In the genomic region with DNA sequence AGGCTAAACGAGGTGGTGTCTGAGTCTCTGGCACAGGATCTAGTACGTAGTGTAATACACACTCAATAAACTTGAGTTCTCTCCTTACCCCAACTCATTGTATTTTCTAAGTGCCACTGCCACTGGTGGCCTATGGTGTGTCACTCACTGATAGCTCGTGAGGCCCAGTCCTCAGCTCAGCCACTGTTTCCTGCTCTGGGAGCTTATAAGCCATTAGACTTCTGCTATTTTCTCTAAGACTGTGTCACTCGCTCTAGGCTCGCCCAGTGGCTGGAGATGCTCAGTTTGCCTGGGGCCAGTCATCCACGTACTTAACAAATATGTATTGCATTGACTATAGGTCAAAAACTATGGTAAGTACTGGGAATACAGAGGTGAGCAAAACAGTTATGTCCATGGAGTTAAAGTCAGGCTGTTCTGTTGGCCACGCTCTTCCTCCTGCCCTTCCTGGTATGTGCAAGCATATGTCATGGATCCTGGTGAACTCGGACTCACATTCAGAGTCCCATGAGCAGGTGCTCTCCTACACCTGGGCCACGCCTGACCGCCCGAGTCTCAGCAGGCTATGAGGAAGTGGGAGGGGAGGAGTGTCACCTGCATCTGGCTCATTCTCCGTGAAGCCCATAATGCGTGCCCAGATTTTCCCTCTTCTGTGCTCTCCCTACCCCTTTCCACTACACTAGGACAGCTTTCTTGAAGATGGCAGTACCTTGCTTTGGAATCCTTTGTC, we compare ENCODE assay signal across 13 cellular contexts. TPM values are rescaled to one million over a fixed set of nuclear protein-coding genes. Genes with fewer than 3 reads are reported as not detected.
A peak's percentile ranks its signal among the peaks of the same experiment; 100 is the strongest.
DNase-seq lines count a peak whose midpoint lies in the region; ATAC-seq and TF ChIP-seq lines count a peak whose summit lies in the region.
"Had no signal": no experiment of that assay in that cellular context is flagged by ENCODE, and none has a peak within 500 bp of the region (broad histone marks: within the 10 kb centered on the region; RNA-seq: fewer than 3 reads in every experiment).

No MANE protein-coding gene starts in this region.

- no peak for TF ChIP-seq CTCF in brain (conservative IDR thresholded peaks at IDR 0.05)

- no peaks in the 10 kb centered on the region for H3K27me3 Mint-ChIP-seq in activated T-cell treated with anti-CD3 and anti-CD28 coated beads, Interleukin-2, amount 50 U/mL, for 72 hours (ENCODE audit: low read depth)
- no peaks in the 10 kb centered on the region for H3K27me3 Mint-ChIP-seq in brain
- H3K27me3 Mint-ChIP-seq in stimulated activated naive B cell treated with anti-CD40 and anti-IgM and Interleukin-4, amounts not matched to agents 10 μg/mL and 1 μg/mL and 100 μg/mL, for 72 hours = no peaks in the 10 kb centered on the region

- H3K36me3 Mint-ChIP-seq in activated T-cell treated with anti-CD3 and anti-CD28 coated beads, Interleukin-2, amount 50 U/mL, for 72 hours (ENCODE audit: insufficient read depth in 2 of 2) = peaks cover 0 to 10% of the 10 kb centered on the region in 2 donors
- H3K36me3 Mint-ChIP-seq in brain = no peaks in the 10 kb centered on the region
- peaks cover 41 to 55% of the 10 kb centered on the region in 2 donors for H3K36me3 Mint-ChIP-seq in stimulated activated naive B cell treated with anti-CD40 and anti-IgM and Interleukin-4, amounts not matched to agents 10 μg/mL and 1 μg/mL and 100 μg/mL, for 72 hours

- ATAC-seq in activated T-cell treated with anti-CD3 and anti-CD28 coated beads, Interleukin-2, amount 50 U/mL, for 72 hours (replicated peaks in 1 of 2) = no peak
- ATAC-seq in stimulated activated naive B cell treated with anti-CD40 and anti-IgM and Interleukin-4, amounts not matched to agents 10 μg/mL and 1 μg/mL and 100 μg/mL, for 72 hours (replicated peaks) = peak; percentile 73 to 79
- no peak for ATAC-seq in HG02938 (IDR thresholded peaks at IDR 0.05; ENCODE audit: unreplicated experiment)
- no peak for ATAC-seq in HG03439 (IDR thresholded peaks at IDR 0.05; ENCODE audit: unreplicated experiment)
- ATAC-seq: heart left ventricle had no signal

- H3K4me3 Mint-ChIP-seq in activated T-cell treated with anti-CD3 and anti-CD28 coated beads, Interleukin-2, amount 50 U/mL, for 72 hours = no peak overlapping the region
- no peak overlapping the region for H3K4me3 Mint-ChIP-seq in brain
- no peak overlapping the region for H3K4me3 Mint-ChIP-seq in stimulated activated naive B cell treated with anti-CD40 and anti-IgM and Interleukin-4, amounts not matched to agents 10 μg/mL and 1 μg/mL and 100 μg/mL, for 72 hours

- H3K9me3 Mint-ChIP-seq in activated T-cell treated with anti-CD3 and anti-CD28 coated beads, Interleukin-2, amount 50 U/mL, for 72 hours = no peaks in the 10 kb centered on the region
- H3K9me3 Mint-ChIP-seq in brain = no peaks in the 10 kb centered on the region
- H3K9me3 Mint-ChIP-seq in stimulated activated naive B cell treated with anti-CD40 and anti-IgM and Interleukin-4, amounts not matched to agents 10 μg/mL and 1 μg/mL and 100 μg/mL, for 72 hours = no peaks in the 10 kb centered on the region

- DNase-seq in activated T-cell treated with anti-CD3 and anti-CD28 coated beads, Interleukin-2, amount 50 U/mL, for 72 hours = no peak
- no peak for DNase-seq in activated T-cell treated with anti-CD3 and anti-CD28 coated beads for 4 hours
- DNase-seq in NCI-H69 (lab: John Stamatoyannopoulos, UW) = peak; percentile 85
- DNase-seq in stimulated activated naive B cell treated with anti-CD40 and anti-IgM and Interleukin-4, amounts not matched to agents 10 μg/mL and 1 μg/mL and 100 μg/mL, for 72 hours = no peak
- DNase-seq in activated CD4-positive, CD25-positive, alpha-beta regulatory T cell treated with anti-CD3 and anti-CD28 coated beads, Interleukin-2, amount 50 U/mL, for 72 hours = no peak
- DNase-seq: adrenal gland, BE2C, retina, trophoblast cell had no signal

- H3K4me1 Mint-ChIP-seq in activated T-cell treated with anti-CD3 and anti-CD28 coated beads, Interleukin-2, amount 50 U/mL, for 72 hours (ENCODE audit: low read depth) = peaks cover 35% of the 10 kb centered on the region
- peaks cover 26% of the 10 kb centered on the region for H3K4me1 Mint-ChIP-seq in brain
- H3K4me1 Mint-ChIP-seq in stimulated activated naive B cell treated with anti-CD40 and anti-IgM and Interleukin-4, amounts not matched to agents 10 μg/mL and 1 μg/mL and 100 μg/mL, for 72 hours = peaks cover 29 to 45% of the 10 kb centered on the region in 2 donors

- peak overlapping the region; percentile 56 for H3K27ac Mint-ChIP-seq in activated T-cell treated with anti-CD3 and anti-CD28 coated beads, Interleukin-2, amount 50 U/mL, for 72 hours
- H3K27ac Mint-ChIP-seq in brain = peak overlapping the region in 3 of 5 experiments; percentile 24 to 64 (median 30)
- peak overlapping the region; percentile 85 for H3K27ac Mint-ChIP-seq in stimulated activated naive B cell treated with anti-CD40 and anti-IgM and Interleukin-4, amounts not matched to agents 10 μg/mL and 1 μg/mL and 100 μg/mL, for 72 hours

RNA-seq across cellular contexts. Expression of a gene that starts 41.6 kb away (rescaled TPM):
- total RNA-seq in activated T-cell treated with anti-CD3 and anti-CD28 coated beads, Interleukin-2, amount 50 U/mL, for 72 hours = 1 to 10 TPM; 1.8 to 4.2 TPM
- polyA plus RNA-seq in brain (ENCODE audit: insufficient read depth, low read depth, low replicate concordance) = 3.1 TPM

RNA-seq across cellular contexts. Expression of a gene that starts 52.6 kb away (rescaled TPM):
- total RNA-seq in activated T-cell treated with anti-CD3 and anti-CD28 coated beads, Interleukin-2, amount 50 U/mL, for 72 hours = 100 to 1,000 TPM; 279 to 343 TPM
- 261 TPM for polyA plus RNA-seq in brain (ENCODE audit: insufficient read depth, low read depth, low replicate concordance)

Comparison
In these comparisons a context has a peak if more than half of its experiments do, and no peak if none do; other contexts are left out.
1. ATAC-seq: peak in stimulated activated naive B cell treated with anti-CD40 and anti-IgM and Interleukin-4, amounts not matched to agents 10 μg/mL and 1 μg/mL and 100 μg/mL, for 72 hours (2 of 2); none in activated T-cell treated with anti-CD3 and anti-CD28 coated beads, Interleukin-2, amount 50 U/mL, for 72 hours (0 of 2), HG02938 (single experiment) and HG03439 (single experiment).
2. H3K27ac Mint-ChIP-seq: peak in every context shown above with its lines; median percentile 85 in stimulated activated naive B cell treated with anti-CD40 and anti-IgM and Interleukin-4, amounts not matched to agents 10 μg/mL and 1 μg/mL and 100 μg/mL, for 72 hours; 56 in activated T-cell treated with anti-CD3 and anti-CD28 coated beads, Interleukin-2, amount 50 U/mL, for 72 hours; 30 in brain.